28 cellular contexts compared by ENCODE assay signal in genomic region chr10:126685756-126686155, GRCh38. TPM values are rescaled to one million over a fixed set of nuclear protein-coding genes. Genes with fewer than 3 reads are reported as not detected.
DNase-seq lines count a peak whose midpoint lies in the region; ATAC-seq and TF ChIP-seq lines count a peak whose summit lies in the region.
"Had no signal": no experiment of that assay in that cellular context is flagged by ENCODE, and none has a peak within 500 bp of the region (broad histone marks: within the 10 kb centered on the region; RNA-seq: fewer than 3 reads in every experiment).

No MANE protein-coding gene starts in this region.

- H3K4me2 ChIP-seq in mesendoderm (ENCODE audit: low read length) (no peak overlapping the region), neural progenitor cell (no peak overlapping the region)
- H3K4me2 ChIP-seq: BLaER1 had no signal

- no peak overlapping the region for H2BK15ac ChIP-seq in mesendoderm (replicated peaks; ENCODE audit: low read depth)

- no peak overlapping the region for H3K4me3 Mint-ChIP-seq in neural progenitor cell
- H3K4me3 Mint-ChIP-seq: CD14-positive monocyte; CD4-positive, alpha-beta memory T cell; CD4-positive, CD25-positive, alpha-beta regulatory T cell; CD8-positive, alpha-beta memory T cell had no signal

- H3K36me3 ChIP-seq in mesendoderm (ENCODE audit: control insufficient read depth, insufficient read depth, low read length) (no peaks in the 10 kb centered on the region), neural progenitor cell (no peaks in the 10 kb centered on the region), suprapubic skin (no peaks in the 10 kb centered on the region), colonic mucosa (no peaks in the 10 kb centered on the region)
- H3K36me3 ChIP-seq: BE2C, BLaER1 had no signal

- no peak for TF ChIP-seq POLR2A in suprapubic skin (IDR thresholded peaks at IDR 0.05)

- no peaks in the 10 kb centered on the region for H3K9me3 ChIP-seq in neural progenitor cell (ENCODE audit: low read depth)
- H3K9me3 ChIP-seq in suprapubic skin, result no peaks in the 10 kb centered on the region
- H3K9me3 ChIP-seq in colonic mucosa, result no peaks in the 10 kb centered on the region
- H3K9me3 ChIP-seq: BE2C, BLaER1 had no signal

- H3K79me1 ChIP-seq in mesendoderm (ENCODE audit: low read length), result no peaks in the 10 kb centered on the region

- peaks cover 22% of the 10 kb centered on the region for H3K4me1 Mint-ChIP-seq in neural progenitor cell
- H3K4me1 Mint-ChIP-seq: CD14-positive monocyte; CD4-positive, alpha-beta memory T cell; CD4-positive, CD25-positive, alpha-beta regulatory T cell; CD8-positive, alpha-beta memory T cell had no signal

- H3K79me2 ChIP-seq in mesendoderm (ENCODE audit: control insufficient read depth, insufficient read depth, low read length), result no peaks in the 10 kb centered on the region
- no peaks in the 10 kb centered on the region for H3K79me2 ChIP-seq in neural progenitor cell (ENCODE audit: low read depth)

- H3K27me3 ChIP-seq in mesendoderm (ENCODE audit: insufficient read depth, low read length, poor library complexity) (no peaks in the 10 kb centered on the region), neural progenitor cell (no peaks in the 10 kb centered on the region), suprapubic skin (no peaks in the 10 kb centered on the region), colonic mucosa (no peaks in the 10 kb centered on the region)
- H3K27me3 ChIP-seq: BE2C, BLaER1 had no signal

- no peak overlapping the region for H2AFZ ChIP-seq in neural progenitor cell (replicated peaks)

- H3K4me1 ChIP-seq in mesendoderm (ENCODE audit: control insufficient read depth, low read depth, low read length) (peaks cover 8% of the 10 kb centered on the region), neural progenitor cell (peaks cover 18% of the 10 kb centered on the region), suprapubic skin (no peaks in the 10 kb centered on the region), colonic mucosa (no peaks in the 10 kb centered on the region)
- H3K4me1 ChIP-seq: BE2C, BLaER1 had no signal

- no peaks in the 10 kb centered on the region for H3K36me3 Mint-ChIP-seq in neural progenitor cell
- H3K36me3 Mint-ChIP-seq: CD14-positive monocyte; CD4-positive, alpha-beta memory T cell; CD4-positive, CD25-positive, alpha-beta regulatory T cell; CD8-positive, alpha-beta memory T cell had no signal

- H3K4me3 ChIP-seq in mesendoderm (ENCODE audit: low read length) (no peak overlapping the region), neural progenitor cell (no peak overlapping the region), suprapubic skin (no peak overlapping the region), colonic mucosa (no peak overlapping the region)
- H3K4me3 ChIP-seq: BLaER1, GM12878 had no signal

- no peak overlapping the region for H3K23ac ChIP-seq in mesendoderm (ENCODE audit: low read length)

- peaks cover 8% of the 10 kb centered on the region for H3F3A ChIP-seq in neural progenitor cell (ENCODE audit: low read depth)

- no peak overlapping the region for H3K18ac ChIP-seq in mesendoderm (ENCODE audit: low read length)

- H3K56ac ChIP-seq in mesendoderm (ENCODE audit: low read length), result peak overlapping the region; percentile 44

- ATAC-seq in HG03159 (IDR thresholded peaks at IDR 0.05; ENCODE audit: unreplicated experiment) (no peak), GM18873 (IDR thresholded peaks at IDR 0.05; ENCODE audit: low FRiP score, unreplicated experiment) (no peak)
- ATAC-seq: GM12878 had no signal

- H3K27ac Mint-ChIP-seq in neural progenitor cell, result peak overlapping the region; percentile 40
- H3K27ac Mint-ChIP-seq: CD14-positive monocyte; CD4-positive, alpha-beta memory T cell; CD4-positive, CD25-positive, alpha-beta regulatory T cell; CD8-positive, alpha-beta memory T cell had no signal

- no peak for TF ChIP-seq EP300 in suprapubic skin (IDR thresholded peaks at IDR 0.05)

- no peak overlapping the region for H2BK5ac ChIP-seq in mesendoderm (ENCODE audit: low read length)

- H4K5ac ChIP-seq in mesendoderm (ENCODE audit: low read length), result no peak overlapping the region

- WGBS in mesendoderm (ENCODE audit: extremely low coverage, insufficient coverage, low lambda C conversion rate), result no CpG with 5 or more reads among the region's 4 CpGs
- WGBS in suprapubic skin, result 91% methylated on average over 3 of the region's 4 CpGs

- peak overlapping the region; percentile 46 for H3K4ac ChIP-seq in mesendoderm (ENCODE audit: low read depth, low read length)

- H4K20me1 ChIP-seq in neural progenitor cell (ENCODE audit: low read depth), result no peaks in the 10 kb centered on the region
- H4K20me1 ChIP-seq: BLaER1 had no signal

- H2BK120ac ChIP-seq in mesendoderm (ENCODE audit: low read depth, low read length), result no peak overlapping the region

- intact Hi-C loops in colonic mucosa (cut with DNase I), result no loop called here

- no peak overlapping the region for H2AK5ac ChIP-seq in mesendoderm (ENCODE audit: low read length)

- peaks cover 5% of the 10 kb centered on the region for H3K9me3 Mint-ChIP-seq in neural progenitor cell

- DNase-seq in ecto neural progenitor cell (ENCODE audit: low spot score) (peak; percentile 31), islet precursor cell (peak; percentile 17), mesendoderm (no peak), neural progenitor cell (ENCODE audit: low spot score) (no peak), suprapubic skin (ENCODE audit: low spot score in 2 of 2) (no peak), colonic mucosa (no peak)
- DNase-seq: 8988T; ACHN; BE2C; C1 segment of cervical spinal cord; CD4-positive, alpha-beta memory T cell; CD4-positive, CD25-positive, alpha-beta regulatory T cell; CD8-positive, alpha-beta memory T cell; COR-L47; DMS 273 treated with DMSO at 0.1 percent for 48 hours; DMS153; DMS53; DMS79; DND-41; EL; GDM1 had no signal

- no peak overlapping the region for H4K8ac ChIP-seq in mesendoderm (ENCODE audit: low read depth, low read length)

- TF ChIP-seq CTCF in neural progenitor cell (IDR thresholded peaks at IDR 0.05) (no peak), suprapubic skin (IDR thresholded peaks at IDR 0.05) (no peak), colonic mucosa (IDR thresholded peaks at IDR 0.05) (no peak)

- H3K9ac ChIP-seq in mesendoderm (ENCODE audit: low read length) (no peak overlapping the region), neural progenitor cell (no peak overlapping the region), colonic mucosa (ENCODE audit: low read depth in 2 of 2, low read length in 2 of 2) (no peak overlapping the region)
- H3K9ac ChIP-seq: BLaER1 had no signal

- H3K27me3 Mint-ChIP-seq in neural progenitor cell (ENCODE audit: insufficient read depth, low read depth), result peaks cover 7% of the 10 kb centered on the region
- H3K27me3 Mint-ChIP-seq: CD4-positive, alpha-beta memory T cell; CD4-positive, CD25-positive, alpha-beta regulatory T cell; CD8-positive, alpha-beta memory T cell had no signal

- H3K27ac ChIP-seq in mesendoderm (ENCODE audit: low read depth, low read length), result no peak overlapping the region
- no peak overlapping the region for H3K27ac ChIP-seq in neural progenitor cell
- no peak overlapping the region for H3K27ac ChIP-seq in suprapubic skin
- H3K27ac ChIP-seq in colonic mucosa, result no peak overlapping the region
- H3K27ac ChIP-seq: BLaER1 had no signal

RNA-seq across cellular contexts. Expression of gene C10orf90, which starts 15.3 kb away (rescaled TPM):
- 0.53 TPM for polyA plus RNA-seq in mesendoderm (2013, experiment 1 of 2)
- polyA plus RNA-seq in mesendoderm (2013, experiment 2 of 2), result 0.46 TPM
- total RNA-seq in neural progenitor cell (ENCODE audit: low replicate concordance), result not detected in 2 replicates
- total RNA-seq in suprapubic skin, result 1 to 10 TPM; 2.1 to 6.5 (median 4.1) TPM
- not detected for total RNA-seq in colonic mucosa
- total RNA-seq: A673; CD4-positive, alpha-beta memory T cell; CD4-positive, CD25-positive, alpha-beta regulatory T cell; CD8-positive, alpha-beta memory T cell; G401; GM12878 had no signal
- polyA plus RNA-seq: CD14-positive monocyte; CD4-positive, alpha-beta memory T cell; CD4-positive, CD25-positive, alpha-beta regulatory T cell; CD8-positive, alpha-beta memory T cell had no signal

Comparison
In these comparisons a context has a peak if more than half of its experiments do, and no peak if none do; other contexts are left out.
1. DNase-seq: peak in ecto neural progenitor cell (single experiment) and islet precursor cell (single experiment); none in mesendoderm (single experiment), neural progenitor cell (single experiment), suprapubic skin (0 of 2) and colonic mucosa (single experiment).